ENCODE assay signal across 1 cellular context in genomic region chr20:32580970-32581838, GRCh38.
TF ChIP-seq lines count a peak whose summit lies in the region.

No MANE protein-coding gene starts in this region.

TF ChIP-seq in HepG2, 621 proteins besides CTCF, POLR2A, EP300 and RAD21 (continued from another document and continues in another):
- TF ChIP-seq, protein P1, sequence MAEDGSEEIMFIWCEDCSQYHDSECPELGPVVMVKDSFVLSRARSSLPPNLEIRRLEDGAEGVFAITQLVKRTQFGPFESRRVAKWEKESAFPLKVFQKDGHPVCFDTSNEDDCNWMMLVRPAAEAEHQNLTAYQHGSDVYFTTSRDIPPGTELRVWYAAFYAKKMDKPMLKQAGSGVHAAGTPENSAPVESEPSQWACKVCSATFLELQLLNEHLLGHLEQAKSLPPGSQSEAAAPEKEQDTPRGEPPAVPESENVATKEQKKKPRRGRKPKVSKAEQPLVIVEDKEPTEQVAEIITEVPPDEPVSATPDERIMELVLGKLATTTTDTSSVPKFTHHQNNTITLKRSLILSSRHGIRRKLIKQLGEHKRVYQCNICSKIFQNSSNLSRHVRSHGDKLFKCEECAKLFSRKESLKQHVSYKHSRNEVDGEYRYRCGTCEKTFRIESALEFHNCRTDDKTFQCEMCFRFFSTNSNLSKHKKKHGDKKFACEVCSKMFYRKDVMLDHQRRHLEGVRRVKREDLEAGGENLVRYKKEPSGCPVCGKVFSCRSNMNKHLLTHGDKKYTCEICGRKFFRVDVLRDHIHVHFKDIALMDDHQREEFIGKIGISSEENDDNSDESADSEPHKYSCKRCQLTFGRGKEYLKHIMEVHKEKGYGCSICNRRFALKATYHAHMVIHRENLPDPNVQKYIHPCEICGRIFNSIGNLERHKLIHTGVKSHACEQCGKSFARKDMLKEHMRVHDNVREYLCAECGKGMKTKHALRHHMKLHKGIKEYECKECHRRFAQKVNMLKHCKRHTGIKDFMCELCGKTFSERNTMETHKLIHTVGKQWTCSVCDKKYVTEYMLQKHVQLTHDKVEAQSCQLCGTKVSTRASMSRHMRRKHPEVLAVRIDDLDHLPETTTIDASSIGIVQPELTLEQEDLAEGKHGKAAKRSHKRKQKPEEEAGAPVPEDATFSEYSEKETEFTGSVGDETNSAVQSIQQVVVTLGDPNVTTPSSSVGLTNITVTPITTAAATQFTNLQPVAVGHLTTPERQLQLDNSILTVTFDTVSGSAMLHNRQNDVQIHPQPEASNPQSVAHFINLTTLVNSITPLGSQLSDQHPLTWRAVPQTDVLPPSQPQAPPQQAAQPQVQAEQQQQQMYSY (CRISPR knock-in tag; IDR thresholded peaks at IDR 0.05): no peak
- TF ChIP-seq MTA1 (CRISPR knock-in tag; IDR thresholded peaks at IDR 0.05; ENCODE audit: borderline replicate concordance) (no peak; the same call in 1 of the 2 replicates), ZSCAN25 (CRISPR knock-in tag; IDR thresholded peaks at IDR 0.05) (no peak), MAZ (IDR thresholded peaks at IDR 0.05; ENCODE audit: borderline replicate concordance, low read depth, low read length) (peak; percentile 31; the same call in 1 of the 2 replicates), MAZ (CRISPR knock-in tag; IDR thresholded peaks at IDR 0.05; ENCODE audit: low read depth) (peak; percentile 53; the same call in 1 of the 2 replicates), ZMYM2 (CRISPR knock-in tag; IDR thresholded peaks at IDR 0.05) (no peak), GATA4 (IDR thresholded peaks at IDR 0.05; ENCODE audit: borderline replicate concordance, low read depth) (no peak), SMAD3 (CRISPR knock-in tag; IDR thresholded peaks at IDR 0.05) (no peak), CCDC6 (CRISPR knock-in tag; IDR thresholded peaks at IDR 0.05) (no peak), ZC3H13 (CRISPR knock-in tag; IDR thresholded peaks at IDR 0.05) (no peak), ZNF317 (CRISPR knock-in tag; IDR thresholded peaks at IDR 0.05) (no peak), ZNF484 (CRISPR knock-in tag; IDR thresholded peaks at IDR 0.05; ENCODE audit: borderline replicate concordance, low read depth) (no peak), HOXA5 (CRISPR knock-in tag; IDR thresholded peaks at IDR 0.05) (no peak), ZSCAN20 (CRISPR knock-in tag; IDR thresholded peaks at IDR 0.05; ENCODE audit: borderline replicate concordance) (no peak), SALL2 (CRISPR knock-in tag; IDR thresholded peaks at IDR 0.05) (no peak), SKI (IDR thresholded peaks at IDR 0.05; ENCODE audit: partially characterized antibody) (no peak), ZNF441 (CRISPR knock-in tag; IDR thresholded peaks at IDR 0.05; ENCODE audit: borderline replicate concordance) (0 out of 2 replicates have a peak, but pooled peaks have one; percentile 10), ZNF772 (CRISPR knock-in tag; IDR thresholded peaks at IDR 0.05) (peak; percentile 63; the same call in 1 of the 2 replicates), THYN1 (CRISPR knock-in tag; IDR thresholded peaks at IDR 0.05; ENCODE audit: borderline replicate concordance, low read depth) (no peak), RFX5 (IDR thresholded peaks at IDR 0.05; ENCODE audit: low read depth, low read length) (no peak), ZKSCAN1 (IDR thresholded peaks at IDR 0.05; ENCODE audit: low read length) (no peak), ZBED4 (CRISPR knock-in tag; IDR thresholded peaks at IDR 0.05; ENCODE audit: borderline replicate concordance) (peak; percentile 26; the same call in 1 of the 2 replicates), ZNF558 (CRISPR knock-in tag; IDR thresholded peaks at IDR 0.05; ENCODE audit: borderline replicate concordance) (no peak), ETV6 (CRISPR knock-in tag; conservative IDR thresholded peaks at IDR 0.05) (no peak), ZBTB14 (CRISPR knock-in tag; IDR thresholded peaks at IDR 0.05) (no peak), HMGA1 (CRISPR knock-in tag; conservative IDR thresholded peaks at IDR 0.05) (no peak), KLF16 (CRISPR knock-in tag; IDR thresholded peaks at IDR 0.05) (no peak), NR2F2 (IDR thresholded peaks at IDR 0.05; ENCODE audit: borderline replicate concordance, low read depth) (no peak), MZF1 (CRISPR knock-in tag; IDR thresholded peaks at IDR 0.05; ENCODE audit: borderline replicate concordance) (no peak), CREM (IDR thresholded peaks at IDR 0.05) (no peak), CREM (CRISPR knock-in tag; IDR thresholded peaks at IDR 0.05) (no peak), ZNF572 (CRISPR knock-in tag; IDR thresholded peaks at IDR 0.05) (no peak)
- TF ChIP-seq, protein P2, sequence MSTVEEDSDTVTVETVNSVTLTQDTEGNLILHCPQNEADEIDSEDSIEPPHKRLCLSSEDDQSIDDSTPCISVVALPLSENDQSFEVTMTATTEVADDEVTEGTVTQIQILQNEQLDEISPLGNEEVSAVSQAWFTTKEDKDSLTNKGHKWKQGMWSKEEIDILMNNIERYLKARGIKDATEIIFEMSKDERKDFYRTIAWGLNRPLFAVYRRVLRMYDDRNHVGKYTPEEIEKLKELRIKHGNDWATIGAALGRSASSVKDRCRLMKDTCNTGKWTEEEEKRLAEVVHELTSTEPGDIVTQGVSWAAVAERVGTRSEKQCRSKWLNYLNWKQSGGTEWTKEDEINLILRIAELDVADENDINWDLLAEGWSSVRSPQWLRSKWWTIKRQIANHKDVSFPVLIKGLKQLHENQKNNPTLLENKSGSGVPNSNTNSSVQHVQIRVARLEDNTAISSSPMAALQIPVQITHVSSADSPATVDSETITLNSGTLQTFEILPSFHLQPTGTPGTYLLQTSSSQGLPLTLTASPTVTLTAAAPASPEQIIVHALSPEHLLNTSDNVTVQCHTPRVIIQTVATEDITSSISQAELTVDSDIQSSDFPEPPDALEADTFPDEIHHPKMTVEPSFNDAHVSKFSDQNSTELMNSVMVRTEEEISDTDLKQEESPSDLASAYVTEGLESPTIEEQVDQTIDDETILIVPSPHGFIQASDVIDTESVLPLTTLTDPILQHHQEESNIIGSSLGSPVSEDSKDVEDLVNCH (CRISPR knock-in tag; IDR thresholded peaks at IDR 0.05): no peak
- TF ChIP-seq, protein P3, sequence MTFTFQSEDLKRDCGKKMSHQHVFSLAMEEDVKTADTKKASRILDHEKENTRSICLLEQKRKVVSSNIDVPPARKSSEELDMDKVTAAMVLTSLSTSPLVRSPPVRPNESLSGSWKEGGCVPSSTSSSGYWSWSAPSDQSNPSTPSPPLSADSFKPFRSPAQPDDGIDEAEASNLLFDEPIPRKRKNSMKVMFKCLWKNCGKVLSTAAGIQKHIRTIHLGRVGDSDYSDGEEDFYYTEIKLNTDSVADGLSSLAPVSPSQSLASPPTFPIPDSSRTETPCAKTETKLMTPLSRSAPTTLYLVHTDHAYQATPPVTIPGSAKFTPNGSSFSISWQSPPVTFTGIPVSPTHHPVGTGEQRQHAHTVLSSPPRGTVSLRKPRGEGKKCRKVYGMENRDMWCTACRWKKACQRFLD (CRISPR knock-in tag; IDR thresholded peaks at IDR 0.05; ENCODE audit: borderline replicate concordance): no peak
- TF ChIP-seq, protein P4, sequence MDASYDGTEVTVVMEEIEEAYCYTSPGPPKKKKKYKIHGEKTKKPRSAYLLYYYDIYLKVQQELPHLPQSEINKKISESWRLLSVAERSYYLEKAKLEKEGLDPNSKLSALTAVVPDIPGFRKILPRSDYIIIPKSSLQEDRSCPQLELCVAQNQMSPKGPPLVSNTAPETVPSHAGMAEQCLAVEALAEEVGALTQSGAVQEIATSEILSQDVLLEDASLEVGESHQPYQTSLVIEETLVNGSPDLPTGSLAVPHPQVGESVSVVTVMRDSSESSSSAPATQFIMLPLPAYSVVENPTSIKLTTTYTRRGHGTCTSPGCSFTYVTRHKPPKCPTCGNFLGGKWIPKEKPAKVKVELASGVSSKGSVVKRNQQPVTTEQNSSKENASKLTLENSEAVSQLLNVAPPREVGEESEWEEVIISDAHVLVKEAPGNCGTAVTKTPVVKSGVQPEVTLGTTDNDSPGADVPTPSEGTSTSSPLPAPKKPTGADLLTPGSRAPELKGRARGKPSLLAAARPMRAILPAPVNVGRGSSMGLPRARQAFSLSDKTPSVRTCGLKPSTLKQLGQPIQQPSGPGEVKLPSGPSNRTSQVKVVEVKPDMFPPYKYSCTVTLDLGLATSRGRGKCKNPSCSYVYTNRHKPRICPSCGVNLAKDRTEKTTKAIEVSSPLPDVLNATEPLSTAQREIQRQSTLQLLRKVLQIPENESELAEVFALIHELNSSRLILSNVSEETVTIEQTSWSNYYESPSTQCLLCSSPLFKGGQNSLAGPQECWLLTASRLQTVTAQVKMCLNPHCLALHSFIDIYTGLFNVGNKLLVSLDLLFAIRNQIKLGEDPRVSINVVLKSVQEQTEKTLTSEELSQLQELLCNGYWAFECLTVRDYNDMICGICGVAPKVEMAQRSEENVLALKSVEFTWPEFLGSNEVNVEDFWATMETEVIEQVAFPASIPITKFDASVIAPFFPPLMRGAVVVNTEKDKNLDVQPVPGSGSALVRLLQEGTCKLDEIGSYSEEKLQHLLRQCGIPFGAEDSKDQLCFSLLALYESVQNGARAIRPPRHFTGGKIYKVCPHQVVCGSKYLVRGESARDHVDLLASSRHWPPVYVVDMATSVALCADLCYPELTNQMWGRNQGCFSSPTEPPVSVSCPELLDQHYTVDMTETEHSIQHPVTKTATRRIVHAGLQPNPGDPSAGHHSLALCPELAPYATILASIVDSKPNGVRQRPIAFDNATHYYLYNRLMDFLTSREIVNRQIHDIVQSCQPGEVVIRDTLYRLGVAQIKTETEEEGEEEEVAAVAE (CRISPR knock-in tag; IDR thresholded peaks at IDR 0.05; ENCODE audit: borderline replicate concordance): no peak
- TF ChIP-seq, protein P5, sequence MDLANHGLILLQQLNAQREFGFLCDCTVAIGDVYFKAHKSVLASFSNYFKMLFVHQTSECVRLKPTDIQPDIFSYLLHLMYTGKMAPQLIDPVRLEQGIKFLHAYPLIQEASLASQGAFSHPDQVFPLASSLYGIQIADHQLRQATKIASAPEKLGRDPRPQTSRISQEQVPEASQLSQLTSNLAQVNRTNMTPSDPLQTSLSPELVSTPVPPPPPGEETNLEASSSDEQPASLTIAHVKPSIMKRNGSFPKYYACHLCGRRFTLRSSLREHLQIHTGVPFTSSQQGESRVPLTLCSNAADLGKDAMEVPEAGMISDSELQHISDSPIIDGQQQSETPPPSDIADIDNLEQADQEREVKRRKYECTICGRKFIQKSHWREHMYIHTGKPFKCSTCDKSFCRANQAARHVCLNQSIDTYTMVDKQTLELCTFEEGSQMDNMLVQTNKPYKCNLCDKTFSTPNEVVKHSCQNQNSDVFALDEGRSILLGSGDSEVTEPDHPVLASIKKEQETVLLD (CRISPR knock-in tag; IDR thresholded peaks at IDR 0.05; ENCODE audit: low read depth): no peak
- TF ChIP-seq, protein P6, sequence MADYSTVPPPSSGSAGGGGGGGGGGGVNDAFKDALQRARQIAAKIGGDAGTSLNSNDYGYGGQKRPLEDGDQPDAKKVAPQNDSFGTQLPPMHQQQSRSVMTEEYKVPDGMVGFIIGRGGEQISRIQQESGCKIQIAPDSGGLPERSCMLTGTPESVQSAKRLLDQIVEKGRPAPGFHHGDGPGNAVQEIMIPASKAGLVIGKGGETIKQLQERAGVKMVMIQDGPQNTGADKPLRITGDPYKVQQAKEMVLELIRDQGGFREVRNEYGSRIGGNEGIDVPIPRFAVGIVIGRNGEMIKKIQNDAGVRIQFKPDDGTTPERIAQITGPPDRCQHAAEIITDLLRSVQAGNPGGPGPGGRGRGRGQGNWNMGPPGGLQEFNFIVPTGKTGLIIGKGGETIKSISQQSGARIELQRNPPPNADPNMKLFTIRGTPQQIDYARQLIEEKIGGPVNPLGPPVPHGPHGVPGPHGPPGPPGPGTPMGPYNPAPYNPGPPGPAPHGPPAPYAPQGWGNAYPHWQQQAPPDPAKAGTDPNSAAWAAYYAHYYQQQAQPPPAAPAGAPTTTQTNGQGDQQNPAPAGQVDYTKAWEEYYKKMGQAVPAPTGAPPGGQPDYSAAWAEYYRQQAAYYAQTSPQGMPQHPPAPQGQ (CRISPR knock-in tag; IDR thresholded peaks at IDR 0.05; ENCODE audit: borderline replicate concordance): 0 out of 2 replicates have a peak, but pooled peaks have one; percentile 12
